9 cellular contexts compared by ENCODE assay signal in genomic region chr7:22551768-22552513, GRCh38. TPM values are rescaled to one million over a fixed set of nuclear protein-coding genes. Genes with fewer than 3 reads are reported as not detected.
DNase-seq lines count a peak whose midpoint lies in the region; ATAC-seq, FAIRE-seq and TF ChIP-seq lines count a peak whose summit lies in the region.
"Had no signal": no experiment of that assay in that cellular context is flagged by ENCODE, and none has a peak within 500 bp of the region (broad histone marks: within the 10 kb centered on the region; RNA-seq: fewer than 3 reads in every experiment).

No MANE protein-coding gene starts in this region.

- H3K36me3 Mint-ChIP-seq in stimulated activated memory B cell treated with anti-CD40 and anti-IgM and Interleukin-4, amounts not matched to agents 10 μg/mL and 1 μg/mL and 100 μg/mL, for 72 hours = no peaks in the 10 kb centered on the region

- H3K4me3 ChIP-seq in pancreas = no peak overlapping the region

- no peak overlapping the region for H3K27ac Mint-ChIP-seq in stimulated activated memory B cell treated with anti-CD40 and anti-IgM and Interleukin-4, amounts not matched to agents 10 μg/mL and 1 μg/mL and 100 μg/mL, for 72 hours

- no peaks in the 10 kb centered on the region for H3K9me3 ChIP-seq in pancreas

- TF ChIP-seq CTCF in pancreas (IDR thresholded peaks at IDR 0.05) = no peak

- peaks cover 0 to 18% (median 0%) of the 10 kb centered on the region in 4 donors for H3K27me3 ChIP-seq in pancreas

- no peaks in the 10 kb centered on the region for H3K4me1 ChIP-seq in pancreas

- H3K27ac ChIP-seq in pancreas = no peak overlapping the region

- intact Hi-C loops in pancreas (cut with DNase I) = loop anchor here (10.0 kb wide), 3 partner anchors 183 to 513 kb away; no protein-coding TSS in a partner anchor

- H3K4me3 Mint-ChIP-seq in stimulated activated memory B cell treated with anti-CD40 and anti-IgM and Interleukin-4, amounts not matched to agents 10 μg/mL and 1 μg/mL and 100 μg/mL, for 72 hours = no peak overlapping the region

- DNase-seq in pancreas (no peak), nucleus accumbens (lab: John Stamatoyannopoulos, UW) (no peak), AG20443 (ENCODE audit: low spot score) (no peak)
- DNase-seq: activated effector memory CD4-positive, alpha-beta T cell treated with Interleukin-2 at 50 U/mL for 16 hours; head of caudate nucleus had no signal

- H3K36me3 ChIP-seq in pancreas = no peaks in the 10 kb centered on the region

- no peak for FAIRE-seq in pancreas (lab: Jason Lieb, UNC)

- H3K4me1 Mint-ChIP-seq in stimulated activated memory B cell treated with anti-CD40 and anti-IgM and Interleukin-4, amounts not matched to agents 10 μg/mL and 1 μg/mL and 100 μg/mL, for 72 hours = peaks cover 29% of the 10 kb centered on the region

- WGBS in pancreas, 2 donors = 79 to 82% methylated on average over 8 of the region's 8 CpGs

- H3K27me3 Mint-ChIP-seq in stimulated activated memory B cell treated with anti-CD40 and anti-IgM and Interleukin-4, amounts not matched to agents 10 μg/mL and 1 μg/mL and 100 μg/mL, for 72 hours = peaks cover 15% of the 10 kb centered on the region

- no peaks in the 10 kb centered on the region for H3K9me3 Mint-ChIP-seq in stimulated activated memory B cell treated with anti-CD40 and anti-IgM and Interleukin-4, amounts not matched to agents 10 μg/mL and 1 μg/mL and 100 μg/mL, for 72 hours

- ATAC-seq in GM19025 (IDR thresholded peaks at IDR 0.05; ENCODE audit: low read depth, unreplicated experiment) (peak; percentile 58), GM21723 (IDR thresholded peaks at IDR 0.05; ENCODE audit: unreplicated experiment) (peak; percentile 65), HG03342 (IDR thresholded peaks at IDR 0.05; ENCODE audit: unreplicated experiment) (peak; percentile 90), pancreas (no peak)
- ATAC-seq in stimulated activated memory B cell treated with anti-CD40 and anti-IgM and Interleukin-4, amounts not matched to agents 10 μg/mL and 1 μg/mL and 100 μg/mL, for 72 hours = peak; percentile 84

RNA-seq across cellular contexts. Expression of gene STEAP1B, which starts 52.0 kb away (rescaled TPM):
- not detected for total RNA-seq in pancreas
- polyA plus RNA-seq in pancreas = not detected

Comparison
In these comparisons a context has a peak if more than half of its experiments do, and no peak if none do; other contexts are left out.
1. ATAC-seq: peak in GM19025 (single experiment), GM21723 (single experiment), HG03342 (single experiment) and stimulated activated memory B cell treated with anti-CD40 and anti-IgM and Interleukin-4, amounts not matched to agents 10 μg/mL and 1 μg/mL and 100 μg/mL, for 72 hours (single experiment); none in pancreas (0 of 4).